ENCODE assay signal across 9 cellular contexts in the genomic region with DNA sequence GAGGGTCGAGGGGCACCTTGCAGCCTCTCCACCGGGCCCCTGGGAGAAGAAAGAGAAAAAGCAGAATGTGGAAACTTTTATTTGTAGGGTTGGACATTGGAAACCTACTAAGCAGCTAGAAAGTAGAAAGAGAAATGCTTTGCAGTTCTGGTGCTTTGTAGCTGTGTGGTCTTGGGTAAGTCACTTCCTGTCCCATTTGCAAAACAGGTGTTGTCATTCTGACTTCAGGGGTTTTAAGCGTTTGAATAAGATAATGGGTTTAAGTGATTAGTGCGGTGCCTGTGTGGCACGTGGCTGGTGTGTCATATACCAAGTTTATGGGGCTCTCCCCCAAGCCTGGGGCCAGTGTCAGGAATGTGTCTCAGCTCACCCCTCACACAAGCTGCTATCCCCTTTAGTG. TPM values are rescaled to one million over a fixed set of nuclear protein-coding genes. Genes with fewer than 3 reads are reported as not detected.
DNase-seq lines count a peak whose midpoint lies in the region; ATAC-seq, FAIRE-seq and TF ChIP-seq lines count a peak whose summit lies in the region.
"Had no signal": no experiment of that assay in that cellular context is flagged by ENCODE, and none has a peak within 500 bp of the region (broad histone marks: within the 10 kb centered on the region; RNA-seq: fewer than 3 reads in every experiment).

No MANE protein-coding gene starts in this region.

- no peak overlapping the region for H3K4ac ChIP-seq in neuronal stem cell (ENCODE audit: low read length)

- H3K14ac ChIP-seq in neuronal stem cell (ENCODE audit: low read length), result no peak overlapping the region

- H3K4me3 ChIP-seq in A549 (no peak overlapping the region), neuronal stem cell (ENCODE audit: low read length in 2 of 2) (no peak overlapping the region)

- H3K4me2 ChIP-seq in A549 (no peak overlapping the region), neuronal stem cell (ENCODE audit: insufficient read depth, low read length, poor library complexity, severe bottlenecking) (no peak overlapping the region)

- TF ChIP-seq POLR2A in A549 (IDR thresholded peaks at IDR 0.05; ENCODE audit: low read length), result no peak

- H4K91ac ChIP-seq in neuronal stem cell (ENCODE audit: low read depth, low read length, poor library complexity), result no peak overlapping the region

- whole genome bisulfite sequencing in A549 (ENCODE audit: missing lambda C conversion rate), result 39% methylated on average over 5 of the region's 5 CpGs
- WGBS in neuronal stem cell (ENCODE audit: extremely low coverage in 2 of 2, insufficient read length in 2 of 2, insufficient replicate concordance in 1 of 2), 2 donors, result no CpG with 5 or more reads among the region's 5 CpGs

- H3K23ac ChIP-seq in neuronal stem cell (ENCODE audit: low read depth, low read length, poor library complexity), result no peak overlapping the region

- FAIRE-seq in A549 (lab: Jason Lieb, UNC), result no peak

- no peaks in the 10 kb centered on the region for H3K9me3 Mint-ChIP-seq in effector memory CD8-positive, alpha-beta T cell

- no peak overlapping the region for H3K18ac ChIP-seq in neuronal stem cell (ENCODE audit: low read length)

- peak overlapping the region in 1 of 2 donors; percentile 62 for H3K4me3 Mint-ChIP-seq in effector memory CD8-positive, alpha-beta T cell

- H2BK12ac ChIP-seq in neuronal stem cell (ENCODE audit: low read length), result no peak overlapping the region

- no peaks in the 10 kb centered on the region for H3K9me3 ChIP-seq in A549
- no peaks in the 10 kb centered on the region for H3K9me3 ChIP-seq in neuronal stem cell (replicated peaks in 1 of 2; ENCODE audit: control insufficient read depth in 2 of 2, insufficient read depth in 1 of 2, low read depth in 1 of 2, low read length in 2 of 2)

- H3K9ac ChIP-seq in neuronal stem cell (ENCODE audit: low read depth, low read length, poor library complexity), result no peak overlapping the region

- H2AK5ac ChIP-seq in neuronal stem cell (ENCODE audit: low read depth, low read length), result no peak overlapping the region

- no peak for TF ChIP-seq RAD21 in A549 (conservative IDR thresholded peaks at IDR 0.05 in 1 of 2, IDR thresholded peaks at IDR 0.05 in 1 of 2)

- H3K4me1 ChIP-seq in A549, result peaks cover 18% of the 10 kb centered on the region
- peaks cover 9 to 28% of the 10 kb centered on the region in 2 donors for H3K4me1 ChIP-seq in neuronal stem cell (ENCODE audit: control insufficient read depth in 2 of 2, insufficient read depth in 1 of 2, low read depth in 1 of 2, low read length in 2 of 2)

- no peak for TF ChIP-seq CTCF in A549 (IDR thresholded peaks at IDR 0.05)

- H2BK5ac ChIP-seq in neuronal stem cell (ENCODE audit: low read length), result no peak overlapping the region

- peaks cover 3% of the 10 kb centered on the region for H3K36me3 Mint-ChIP-seq in effector memory CD8-positive, alpha-beta T cell (ENCODE audit: insufficient read depth)
- H3K36me3 Mint-ChIP-seq: immature natural killer cell had no signal

- H3K36me3 ChIP-seq in neuronal stem cell (replicated peaks in 1 of 2; ENCODE audit: control insufficient read depth in 2 of 2, insufficient read depth in 2 of 2, low read length in 2 of 2), result no peaks in the 10 kb centered on the region

- H3K27me3 ChIP-seq in neuronal stem cell (ENCODE audit: control insufficient read depth in 3 of 3, insufficient read depth in 3 of 3, low read depth in 1 of 3, low read length in 3 of 3), result peaks cover 2 to 92% (median 11%) of the 10 kb centered on the region in 3 experiments

- H3K27ac ChIP-seq in A549 (no peak overlapping the region), neuronal stem cell (replicated peaks; ENCODE audit: low read length) (no peak overlapping the region)

- peaks cover 8 to 16% of the 10 kb centered on the region in 2 donors for H3K4me1 Mint-ChIP-seq in effector memory CD8-positive, alpha-beta T cell (ENCODE audit: low read depth in 2 of 2)

- DNase-seq in A549 (ENCODE audit: low read depth in 1 of 2, low spot score in 1 of 2) (no peak), NCI-H524 treated with DMSO at 0.1 percent for 48 hours (lab: John Stamatoyannopoulos, UW) (no peak), hypothalamus (lab: John Stamatoyannopoulos, UW) (no peak), neuronal stem cell (ENCODE audit: low spot score) (no peak), cerebellar nuclear complex (lab: John Stamatoyannopoulos, UW) (no peak)
- DNase-seq in effector memory CD8-positive, alpha-beta T cell, result no peak
- DNase-seq: immature natural killer cell had no signal

- H2BK15ac ChIP-seq in neuronal stem cell (ENCODE audit: low read length), result no peak overlapping the region

- no peak for ATAC-seq in A549
- peak; percentile 64 for ATAC-seq in GM18517 (IDR thresholded peaks at IDR 0.05; ENCODE audit: unreplicated experiment)
- peak; percentile 42 for ATAC-seq in HG03571 (IDR thresholded peaks at IDR 0.05; ENCODE audit: unreplicated experiment)
- peak; percentile 70 for ATAC-seq in effector memory CD8-positive, alpha-beta T cell (replicated peaks)

- no peak overlapping the region for H3K27ac Mint-ChIP-seq in effector memory CD8-positive, alpha-beta T cell
- H3K27ac Mint-ChIP-seq: immature natural killer cell had no signal

- no peak overlapping the region for H2AFZ ChIP-seq in neuronal stem cell (ENCODE audit: low read length)

- H4K8ac ChIP-seq in neuronal stem cell (ENCODE audit: low read depth, low read length), result no peak overlapping the region

- TF ChIP-seq EP300 in A549 (IDR thresholded peaks at IDR 0.05), result no peak

- peaks cover 6% of the 10 kb centered on the region for H3K79me1 ChIP-seq in neuronal stem cell (ENCODE audit: low read depth, low read length)

- CTCF ChIA-PET in A549 (lab: Yijun Ruan, JAX), result interaction anchor here (0.6 to 15.1 kb wide), 6 partner anchors 8 to 451 kb away, joined by 3 to 150 read pairs (median 3); no protein-coding TSS in a partner anchor

- H3K27me3 Mint-ChIP-seq in effector memory CD8-positive, alpha-beta T cell, result peaks cover 58 to 96% of the 10 kb centered on the region in 2 donors

- POLR2A ChIA-PET in A549 (lab: Yijun Ruan, JAX), result no interaction called here

- no peak overlapping the region for H2BK120ac ChIP-seq in neuronal stem cell (ENCODE audit: low read depth, low read length)

TF ChIP-seq in A549, 52 proteins besides CTCF, POLR2A, EP300 and RAD21:
- no peak for TF ChIP-seq CHD4 (IDR thresholded peaks at IDR 0.05; ENCODE audit: borderline replicate concordance)
- TF ChIP-seq, protein P1, sequence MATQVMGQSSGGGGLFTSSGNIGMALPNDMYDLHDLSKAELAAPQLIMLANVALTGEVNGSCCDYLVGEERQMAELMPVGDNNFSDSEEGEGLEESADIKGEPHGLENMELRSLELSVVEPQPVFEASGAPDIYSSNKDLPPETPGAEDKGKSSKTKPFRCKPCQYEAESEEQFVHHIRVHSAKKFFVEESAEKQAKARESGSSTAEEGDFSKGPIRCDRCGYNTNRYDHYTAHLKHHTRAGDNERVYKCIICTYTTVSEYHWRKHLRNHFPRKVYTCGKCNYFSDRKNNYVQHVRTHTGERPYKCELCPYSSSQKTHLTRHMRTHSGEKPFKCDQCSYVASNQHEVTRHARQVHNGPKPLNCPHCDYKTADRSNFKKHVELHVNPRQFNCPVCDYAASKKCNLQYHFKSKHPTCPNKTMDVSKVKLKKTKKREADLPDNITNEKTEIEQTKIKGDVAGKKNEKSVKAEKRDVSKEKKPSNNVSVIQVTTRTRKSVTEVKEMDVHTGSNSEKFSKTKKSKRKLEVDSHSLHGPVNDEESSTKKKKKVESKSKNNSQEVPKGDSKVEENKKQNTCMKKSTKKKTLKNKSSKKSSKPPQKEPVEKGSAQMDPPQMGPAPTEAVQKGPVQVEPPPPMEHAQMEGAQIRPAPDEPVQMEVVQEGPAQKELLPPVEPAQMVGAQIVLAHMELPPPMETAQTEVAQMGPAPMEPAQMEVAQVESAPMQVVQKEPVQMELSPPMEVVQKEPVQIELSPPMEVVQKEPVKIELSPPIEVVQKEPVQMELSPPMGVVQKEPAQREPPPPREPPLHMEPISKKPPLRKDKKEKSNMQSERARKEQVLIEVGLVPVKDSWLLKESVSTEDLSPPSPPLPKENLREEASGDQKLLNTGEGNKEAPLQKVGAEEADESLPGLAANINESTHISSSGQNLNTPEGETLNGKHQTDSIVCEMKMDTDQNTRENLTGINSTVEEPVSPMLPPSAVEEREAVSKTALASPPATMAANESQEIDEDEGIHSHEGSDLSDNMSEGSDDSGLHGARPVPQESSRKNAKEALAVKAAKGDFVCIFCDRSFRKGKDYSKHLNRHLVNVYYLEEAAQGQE (IDR thresholded peaks at IDR 0.05), result peak; percentile 42; the same call in 1 of the 2 replicates
- TF ChIP-seq, protein P2, sequence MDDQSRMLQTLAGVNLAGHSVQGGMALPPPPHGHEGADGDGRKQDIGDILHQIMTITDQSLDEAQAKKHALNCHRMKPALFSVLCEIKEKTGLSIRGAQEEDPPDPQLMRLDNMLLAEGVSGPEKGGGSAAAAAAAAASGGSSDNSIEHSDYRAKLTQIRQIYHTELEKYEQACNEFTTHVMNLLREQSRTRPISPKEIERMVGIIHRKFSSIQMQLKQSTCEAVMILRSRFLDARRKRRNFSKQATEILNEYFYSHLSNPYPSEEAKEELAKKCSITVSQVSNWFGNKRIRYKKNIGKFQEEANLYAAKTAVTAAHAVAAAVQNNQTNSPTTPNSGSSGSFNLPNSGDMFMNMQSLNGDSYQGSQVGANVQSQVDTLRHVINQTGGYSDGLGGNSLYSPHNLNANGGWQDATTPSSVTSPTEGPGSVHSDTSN (IDR thresholded peaks at IDR 0.05), result no peak

RNA-seq across cellular contexts. Expression of a gene that starts 1.6 kb away (rescaled TPM):
- 0.06 and 0.11 TPM in 2 replicates for polyA plus RNA-seq in A549 (2011; rRNA removed)
- 0.05 and 0.07 TPM in 2 replicates for polyA plus RNA-seq in A549 (2012; cell fraction: cytosol; rRNA removed)
- 0.08 and 0.18 TPM in 2 replicates for polyA plus RNA-seq in A549 (2012; cell fraction: nucleus; rRNA removed)
- 0.11 TPM in 1 of 3 replicates, not detected in the others for polyA plus RNA-seq in A549 (2017; fragmentation: RNase III; extraction: RNeasy Plus Mini Kit Qiagen cat#74134 plus additional on column Dnase treatment)
- not detected in 2 replicates for polyA minus RNA-seq in A549 (2011; rRNA and poly(A)+ RNA removed)
- polyA plus RNA-seq in neuronal stem cell (2013, experiment 1 of 2), result 24.1 TPM
- polyA plus RNA-seq in neuronal stem cell (2013, experiment 2 of 2), result 21.4 TPM
- polyA plus RNA-seq: immature natural killer cell had no signal

Comparison
In these comparisons a context has a peak if more than half of its experiments do, and no peak if none do; other contexts are left out.
1. ATAC-seq: peak in GM18517 (single experiment), HG03571 (single experiment) and effector memory CD8-positive, alpha-beta T cell (single experiment); none in A549 (0 of 2).